ENCODE assay signal across 1 cellular context in genomic region chr22:23894710-23895598, GRCh38.
TF ChIP-seq lines count a peak whose summit lies in the region.

No MANE protein-coding gene starts in this region.

TF ChIP-seq in HepG2, 621 proteins besides CTCF, POLR2A, EP300 and RAD21 (continued from another document and continues in another):
- TF ChIP-seq ZBTB25 (CRISPR knock-in tag; IDR thresholded peaks at IDR 0.05) = no peak
- no peak for TF ChIP-seq SUZ12 (IDR thresholded peaks at IDR 0.05; ENCODE audit: low read depth, low read length)
- TF ChIP-seq NRL (CRISPR knock-in tag; IDR thresholded peaks at IDR 0.05; ENCODE audit: borderline replicate concordance) = peak; percentile 86
- TF ChIP-seq CHCHD3 (CRISPR knock-in tag; IDR thresholded peaks at IDR 0.05) = peak; percentile 81; the same call in 1 of the 2 replicates
- TF ChIP-seq ZNF138 (CRISPR knock-in tag; IDR thresholded peaks at IDR 0.05; ENCODE audit: low read depth) = no peak
- no peak for TF ChIP-seq NCOA5 (CRISPR knock-in tag; IDR thresholded peaks at IDR 0.05)
- TF ChIP-seq IRF9 (CRISPR knock-in tag; IDR thresholded peaks at IDR 0.05; ENCODE audit: borderline replicate concordance) = no peak
- TF ChIP-seq, protein P1, sequence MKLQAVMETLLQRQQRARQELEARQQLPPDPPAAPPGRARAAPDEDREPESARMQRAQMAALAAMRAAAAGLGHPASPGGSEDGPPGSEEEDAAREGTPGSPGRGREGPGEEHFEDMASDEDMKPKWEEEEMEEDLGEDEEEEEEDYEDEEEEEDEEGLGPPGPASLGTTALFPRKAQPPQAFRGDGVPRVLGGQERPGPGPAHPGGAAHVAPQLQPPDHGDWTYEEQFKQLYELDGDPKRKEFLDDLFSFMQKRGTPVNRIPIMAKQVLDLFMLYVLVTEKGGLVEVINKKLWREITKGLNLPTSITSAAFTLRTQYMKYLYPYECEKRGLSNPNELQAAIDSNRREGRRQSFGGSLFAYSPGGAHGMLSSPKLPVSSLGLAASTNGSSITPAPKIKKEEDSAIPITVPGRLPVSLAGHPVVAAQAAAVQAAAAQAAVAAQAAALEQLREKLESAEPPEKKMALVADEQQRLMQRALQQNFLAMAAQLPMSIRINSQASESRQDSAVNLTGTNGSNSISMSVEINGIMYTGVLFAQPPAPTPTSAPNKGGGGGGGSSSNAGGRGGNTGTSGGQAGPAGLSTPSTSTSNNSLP (IDR thresholded peaks at IDR 0.05; ENCODE audit: low read depth, low read length) = no peak
- TF ChIP-seq ZNF17 (CRISPR knock-in tag; IDR thresholded peaks at IDR 0.05) = no peak
- TF ChIP-seq TAF15 (IDR thresholded peaks at IDR 0.05; ENCODE audit: low read depth, low read length, poor library complexity, severe bottlenecking) = no peak
- no peak for TF ChIP-seq ZFP36L2 (CRISPR knock-in tag; IDR thresholded peaks at IDR 0.05)
- 0 out of 2 replicates have a peak, but pooled peaks have one; percentile 6 for TF ChIP-seq PITX1 (CRISPR knock-in tag; IDR thresholded peaks at IDR 0.05)
- no peak for TF ChIP-seq SMAD1 (CRISPR knock-in tag; IDR thresholded peaks at IDR 0.05; ENCODE audit: borderline replicate concordance, low read depth)
- peak; percentile 85 for TF ChIP-seq KDM2A (CRISPR knock-in tag; IDR thresholded peaks at IDR 0.05; ENCODE audit: borderline replicate concordance, low read depth)
- no peak for TF ChIP-seq TCF12 (IDR thresholded peaks at IDR 0.05)
- peak; percentile 26; the same call in 1 of the 2 replicates for TF ChIP-seq TCF12 (CRISPR knock-in tag; IDR thresholded peaks at IDR 0.05)
- TF ChIP-seq ZNF546 (CRISPR knock-in tag; conservative IDR thresholded peaks at IDR 0.05) = no peak
- no peak for TF ChIP-seq KAT2B (IDR thresholded peaks at IDR 0.05; ENCODE audit: borderline replicate concordance, low read depth, low read length)
- TF ChIP-seq ZNF713 (CRISPR knock-in tag; IDR thresholded peaks at IDR 0.05) = no peak
- TF ChIP-seq, protein P2, sequence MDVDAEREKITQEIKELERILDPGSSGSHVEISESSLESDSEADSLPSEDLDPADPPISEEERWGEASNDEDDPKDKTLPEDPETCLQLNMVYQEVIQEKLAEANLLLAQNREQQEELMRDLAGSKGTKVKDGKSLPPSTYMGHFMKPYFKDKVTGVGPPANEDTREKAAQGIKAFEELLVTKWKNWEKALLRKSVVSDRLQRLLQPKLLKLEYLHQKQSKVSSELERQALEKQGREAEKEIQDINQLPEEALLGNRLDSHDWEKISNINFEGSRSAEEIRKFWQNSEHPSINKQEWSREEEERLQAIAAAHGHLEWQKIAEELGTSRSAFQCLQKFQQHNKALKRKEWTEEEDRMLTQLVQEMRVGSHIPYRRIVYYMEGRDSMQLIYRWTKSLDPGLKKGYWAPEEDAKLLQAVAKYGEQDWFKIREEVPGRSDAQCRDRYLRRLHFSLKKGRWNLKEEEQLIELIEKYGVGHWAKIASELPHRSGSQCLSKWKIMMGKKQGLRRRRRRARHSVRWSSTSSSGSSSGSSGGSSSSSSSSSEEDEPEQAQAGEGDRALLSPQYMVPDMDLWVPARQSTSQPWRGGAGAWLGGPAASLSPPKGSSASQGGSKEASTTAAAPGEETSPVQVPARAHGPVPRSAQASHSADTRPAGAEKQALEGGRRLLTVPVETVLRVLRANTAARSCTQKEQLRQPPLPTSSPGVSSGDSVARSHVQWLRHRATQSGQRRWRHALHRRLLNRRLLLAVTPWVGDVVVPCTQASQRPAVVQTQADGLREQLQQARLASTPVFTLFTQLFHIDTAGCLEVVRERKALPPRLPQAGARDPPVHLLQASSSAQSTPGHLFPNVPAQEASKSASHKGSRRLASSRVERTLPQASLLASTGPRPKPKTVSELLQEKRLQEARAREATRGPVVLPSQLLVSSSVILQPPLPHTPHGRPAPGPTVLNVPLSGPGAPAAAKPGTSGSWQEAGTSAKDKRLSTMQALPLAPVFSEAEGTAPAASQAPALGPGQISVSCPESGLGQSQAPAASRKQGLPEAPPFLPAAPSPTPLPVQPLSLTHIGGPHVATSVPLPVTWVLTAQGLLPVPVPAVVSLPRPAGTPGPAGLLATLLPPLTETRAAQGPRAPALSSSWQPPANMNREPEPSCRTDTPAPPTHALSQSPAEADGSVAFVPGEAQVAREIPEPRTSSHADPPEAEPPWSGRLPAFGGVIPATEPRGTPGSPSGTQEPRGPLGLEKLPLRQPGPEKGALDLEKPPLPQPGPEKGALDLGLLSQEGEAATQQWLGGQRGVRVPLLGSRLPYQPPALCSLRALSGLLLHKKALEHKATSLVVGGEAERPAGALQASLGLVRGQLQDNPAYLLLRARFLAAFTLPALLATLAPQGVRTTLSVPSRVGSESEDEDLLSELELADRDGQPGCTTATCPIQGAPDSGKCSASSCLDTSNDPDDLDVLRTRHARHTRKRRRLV (CRISPR knock-in tag; IDR thresholded peaks at IDR 0.05) = peak; percentile 35; the same call in 1 of the 2 replicates
- TF ChIP-seq ZNF552 (CRISPR knock-in tag; IDR thresholded peaks at IDR 0.05; ENCODE audit: borderline replicate concordance) = no peak
- TF ChIP-seq, protein P3, sequence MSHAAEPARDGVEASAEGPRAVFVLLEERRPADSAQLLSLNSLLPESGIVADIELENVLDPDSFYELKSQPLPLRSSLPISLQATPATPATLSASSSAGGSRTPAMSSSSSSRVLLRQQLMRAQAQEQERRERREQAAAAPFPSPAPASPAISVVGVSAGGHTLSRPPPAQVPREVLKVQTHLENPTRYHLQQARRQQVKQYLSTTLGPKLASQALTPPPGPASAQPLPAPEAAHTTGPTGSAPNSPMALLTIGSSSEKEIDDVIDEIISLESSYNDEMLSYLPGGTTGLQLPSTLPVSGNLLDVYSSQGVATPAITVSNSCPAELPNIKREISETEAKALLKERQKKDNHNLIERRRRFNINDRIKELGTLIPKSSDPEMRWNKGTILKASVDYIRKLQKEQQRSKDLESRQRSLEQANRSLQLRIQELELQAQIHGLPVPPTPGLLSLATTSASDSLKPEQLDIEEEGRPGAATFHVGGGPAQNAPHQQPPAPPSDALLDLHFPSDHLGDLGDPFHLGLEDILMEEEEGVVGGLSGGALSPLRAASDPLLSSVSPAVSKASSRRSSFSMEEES (CRISPR knock-in tag; IDR thresholded peaks at IDR 0.05) = no peak
- TF ChIP-seq LCORL (IDR thresholded peaks at IDR 0.05) = no peak
- no peak; the same call in none of the 2 replicates for TF ChIP-seq LCORL (CRISPR knock-in tag; IDR thresholded peaks at IDR 0.05)
- no peak for TF ChIP-seq ZNF382 (CRISPR knock-in tag; IDR thresholded peaks at IDR 0.05; ENCODE audit: borderline replicate concordance)
- TF ChIP-seq KAT8 (CRISPR knock-in tag; IDR thresholded peaks at IDR 0.05) = no peak; the same call in 1 of the 2 replicates
- TF ChIP-seq, protein P4, sequence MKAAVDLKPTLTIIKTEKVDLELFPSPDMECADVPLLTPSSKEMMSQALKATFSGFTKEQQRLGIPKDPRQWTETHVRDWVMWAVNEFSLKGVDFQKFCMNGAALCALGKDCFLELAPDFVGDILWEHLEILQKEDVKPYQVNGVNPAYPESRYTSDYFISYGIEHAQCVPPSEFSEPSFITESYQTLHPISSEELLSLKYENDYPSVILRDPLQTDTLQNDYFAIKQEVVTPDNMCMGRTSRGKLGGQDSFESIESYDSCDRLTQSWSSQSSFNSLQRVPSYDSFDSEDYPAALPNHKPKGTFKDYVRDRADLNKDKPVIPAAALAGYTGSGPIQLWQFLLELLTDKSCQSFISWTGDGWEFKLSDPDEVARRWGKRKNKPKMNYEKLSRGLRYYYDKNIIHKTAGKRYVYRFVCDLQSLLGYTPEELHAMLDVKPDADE (CRISPR knock-in tag; IDR thresholded peaks at IDR 0.05) = no peak
- TF ChIP-seq SP2 (CRISPR knock-in tag; IDR thresholded peaks at IDR 0.05) = 0 out of 2 replicates have a peak, but pooled peaks have one; percentile 16
- no peak for TF ChIP-seq ZMYM3 (CRISPR knock-in tag; IDR thresholded peaks at IDR 0.05)
- 0 out of 2 replicates have a peak, but pooled peaks have one; percentile 15 for TF ChIP-seq ZBTB26 (CRISPR knock-in tag; IDR thresholded peaks at IDR 0.05; ENCODE audit: borderline replicate concordance)
- TF ChIP-seq, protein P5, sequence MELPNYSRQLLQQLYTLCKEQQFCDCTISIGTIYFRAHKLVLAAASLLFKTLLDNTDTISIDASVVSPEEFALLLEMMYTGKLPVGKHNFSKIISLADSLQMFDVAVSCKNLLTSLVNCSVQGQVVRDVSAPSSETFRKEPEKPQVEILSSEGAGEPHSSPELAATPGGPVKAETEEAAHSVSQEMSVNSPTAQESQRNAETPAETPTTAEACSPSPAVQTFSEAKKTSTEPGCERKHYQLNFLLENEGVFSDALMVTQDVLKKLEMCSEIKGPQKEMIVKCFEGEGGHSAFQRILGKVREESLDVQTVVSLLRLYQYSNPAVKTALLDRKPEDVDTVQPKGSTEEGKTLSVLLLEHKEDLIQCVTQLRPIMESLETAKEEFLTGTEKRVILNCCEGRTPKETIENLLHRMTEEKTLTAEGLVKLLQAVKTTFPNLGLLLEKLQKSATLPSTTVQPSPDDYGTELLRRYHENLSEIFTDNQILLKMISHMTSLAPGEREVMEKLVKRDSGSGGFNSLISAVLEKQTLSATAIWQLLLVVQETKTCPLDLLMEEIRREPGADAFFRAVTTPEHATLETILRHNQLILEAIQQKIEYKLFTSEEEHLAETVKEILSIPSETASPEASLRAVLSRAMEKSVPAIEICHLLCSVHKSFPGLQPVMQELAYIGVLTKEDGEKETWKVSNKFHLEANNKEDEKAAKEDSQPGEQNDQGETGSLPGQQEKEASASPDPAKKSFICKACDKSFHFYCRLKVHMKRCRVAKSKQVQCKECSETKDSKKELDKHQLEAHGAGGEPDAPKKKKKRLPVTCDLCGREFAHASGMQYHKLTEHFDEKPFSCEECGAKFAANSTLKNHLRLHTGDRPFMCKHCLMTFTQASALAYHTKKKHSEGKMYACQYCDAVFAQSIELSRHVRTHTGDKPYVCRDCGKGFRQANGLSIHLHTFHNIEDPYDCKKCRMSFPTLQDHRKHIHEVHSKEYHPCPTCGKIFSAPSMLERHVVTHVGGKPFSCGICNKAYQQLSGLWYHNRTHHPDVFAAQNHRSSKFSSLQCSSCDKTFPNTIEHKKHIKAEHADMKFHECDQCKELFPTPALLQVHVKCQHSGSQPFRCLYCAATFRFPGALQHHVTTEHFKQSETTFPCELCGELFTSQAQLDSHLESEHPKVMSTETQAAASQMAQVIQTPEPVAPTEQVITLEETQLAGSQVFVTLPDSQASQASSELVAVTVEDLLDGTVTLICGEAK (IDR thresholded peaks at IDR 0.05) = no peak
- TF ChIP-seq, protein P5 (CRISPR knock-in tag; IDR thresholded peaks at IDR 0.05) = no peak
- TF ChIP-seq ZNF75D (CRISPR knock-in tag; IDR thresholded peaks at IDR 0.05; ENCODE audit: borderline replicate concordance) = peak; percentile 66; the same call in 1 of the 2 replicates
- peak; percentile 67 for TF ChIP-seq EED (CRISPR knock-in tag; IDR thresholded peaks at IDR 0.05)
- TF ChIP-seq CBFB (CRISPR knock-in tag; IDR thresholded peaks at IDR 0.05) = 0 out of 2 replicates have a peak, but pooled peaks have one; percentile 13
- no peak for TF ChIP-seq ETV5 (CRISPR knock-in tag; IDR thresholded peaks at IDR 0.05; ENCODE audit: borderline replicate concordance)
